ENCODE assay signal across 1 cellular context in genomic region chr22:36301851-36302250, GRCh38.
TF ChIP-seq lines count a peak whose summit lies in the region.

No MANE protein-coding gene starts in this region.

TF ChIP-seq in HCT116, 20 proteins besides CTCF, POLR2A, EP300 and RAD21 (continued from another document):
- no peak for TF ChIP-seq ZBTB33 (IDR thresholded peaks at IDR 0.05; ENCODE audit: extremely low read depth, insufficient replicate concordance, low read length)
